ENCODE assay signal across 15 cellular contexts in genomic region chr2:86633094-86633740, GRCh38. TPM values are rescaled to one million over a fixed set of nuclear protein-coding genes. Genes with fewer than 3 reads are reported as not detected.
DNase-seq lines count a peak whose midpoint lies in the region; ATAC-seq, FAIRE-seq and TF ChIP-seq lines count a peak whose summit lies in the region.
"Had no signal": no experiment of that assay in that cellular context is flagged by ENCODE, and none has a peak within 500 bp of the region (broad histone marks: within the 10 kb centered on the region; RNA-seq: fewer than 3 reads in every experiment).

No MANE protein-coding gene starts in this region.

- H3K36me3 ChIP-seq in colonic mucosa (no peaks in the 10 kb centered on the region), mucosa of rectum (ENCODE audit: control insufficient read depth in 2 of 2, insufficient read depth in 2 of 2, low read length in 2 of 2) (no peaks in the 10 kb centered on the region)
- H3K36me3 ChIP-seq: SJSA1 had no signal

- no peak for FAIRE-seq in A549 (lab: Jason Lieb, UNC)
- FAIRE-seq: K562, TTC549 had no signal

- no peak overlapping the region for H3K4me3 ChIP-seq in A549
- H3K4me3 ChIP-seq in colonic mucosa, result no peak overlapping the region
- H3K4me3 ChIP-seq in mucosa of rectum (ENCODE audit: low read length in 2 of 2), result peak overlapping the region; percentile 44
- no peak overlapping the region for H3K4me3 ChIP-seq in lower leg skin (ENCODE audit: low read depth, poor library complexity, severe bottlenecking)
- H3K4me3 ChIP-seq: K562, SJSA1 had no signal

- intact Hi-C loops in colonic mucosa (cut with DNase I) (no loop called here), lower leg skin (cut with DNase I; ENCODE audit: low total_unique reads) (no loop called here)

- no peak for TF ChIP-seq EP300 in A549 (IDR thresholded peaks at IDR 0.05)

- no peak for TF ChIP-seq CTCF in A549 (IDR thresholded peaks at IDR 0.05)
- no peak for TF ChIP-seq CTCF in colonic mucosa (IDR thresholded peaks at IDR 0.05)
- TF ChIP-seq CTCF in lower leg skin (IDR thresholded peaks at IDR 0.05), result no peak

- no peak for TF ChIP-seq POLR2A in A549 (IDR thresholded peaks at IDR 0.05; ENCODE audit: low read length)
- no peak for TF ChIP-seq POLR2A in lower leg skin (IDR thresholded peaks at IDR 0.05)

- no peak for TF ChIP-seq RAD21 in A549 (conservative IDR thresholded peaks at IDR 0.05 in 1 of 2, IDR thresholded peaks at IDR 0.05 in 1 of 2)

- POLR2A ChIA-PET in A549 (lab: Yijun Ruan, JAX), result no interaction called here

- H3K27me3 ChIP-seq in colonic mucosa (no peaks in the 10 kb centered on the region), mucosa of rectum (ENCODE audit: control insufficient read depth in 2 of 2, insufficient read depth in 2 of 2, low read length in 2 of 2) (no peaks in the 10 kb centered on the region)
- H3K27me3 ChIP-seq: SJSA1 had no signal

- peak in 1 of 2 experiments; percentile 34; a peak in 3 of 6 replicates for ATAC-seq in A549
- no peak for ATAC-seq in GM21619 (IDR thresholded peaks at IDR 0.05; ENCODE audit: unreplicated experiment)
- ATAC-seq in GM21526 (IDR thresholded peaks at IDR 0.05; ENCODE audit: low FRiP score, unreplicated experiment), result no peak
- ATAC-seq: activated naive CD8-positive, alpha-beta T cell treated with anti-CD3 and anti-CD28 coated beads, Interleukin-2, amount 50 U/mL, for 24 hours; K562 had no signal

- WGBS in A549 (ENCODE audit: missing lambda C conversion rate), result 48% methylated on average over 8 of the region's 8 CpGs
- 58 to 70% methylated on average over 8 of the region's 8 CpGs for WGBS in lower leg skin, 2 donors

- H3K27ac ChIP-seq in A549, result peak overlapping the region; percentile 65 to 76
- peak overlapping the region; percentile 86 for H3K27ac ChIP-seq in colonic mucosa
- peak overlapping the region; percentile 90 to 92 for H3K27ac ChIP-seq in mucosa of rectum (ENCODE audit: low read depth in 2 of 2, low read length in 2 of 2)
- H3K27ac ChIP-seq: SJSA1 had no signal

- no peak for DNase-seq in A549 (ENCODE audit: low read depth in 1 of 2, low spot score in 1 of 2)
- peak; percentile 95 for DNase-seq in NCI-H1694 (lab: John Stamatoyannopoulos, UW)
- DNase-seq in colonic mucosa, result peak; percentile 44
- no peak for DNase-seq in lower leg skin (ENCODE audit: low spot score in 2 of 2)
- DNase-seq in NCI-H1436 (lab: John Stamatoyannopoulos, UW), result no peak
- DNase-seq: activated CD4-positive, alpha-beta memory T cell treated with anti-CD3 and anti-CD28 coated beads, Interleukin-2, amount 10 ng/mL, durations not matched to agents 7 days and 5 days; activated naive CD8-positive, alpha-beta T cell treated with anti-CD3 and anti-CD28 coated beads, Interleukin-2, amount 50 U/mL, for 24 hours; NCI-H1105 treated with DMSO at 0.1 percent for 48 hours; NCI-H2171 treated with DMSO at 0.1 percent for 48 hours had no signal

- H3K9me3 ChIP-seq in A549 (no peaks in the 10 kb centered on the region), colonic mucosa (no peaks in the 10 kb centered on the region), mucosa of rectum (ENCODE audit: control insufficient read depth in 2 of 2, low read length in 2 of 2) (no peaks in the 10 kb centered on the region)
- H3K9me3 ChIP-seq: SJSA1 had no signal

- peak overlapping the region; percentile 3 to 70 for H3K9ac ChIP-seq in colonic mucosa (ENCODE audit: low read depth in 2 of 2, low read length in 2 of 2)
- peak overlapping the region; percentile 41 to 69 for H3K9ac ChIP-seq in mucosa of rectum (ENCODE audit: low read depth in 1 of 2, low read length in 2 of 2)

- peak overlapping the region; percentile 73 for H3K4me2 ChIP-seq in A549

- peaks cover 42% of the 10 kb centered on the region for H3K4me1 ChIP-seq in A549
- H3K4me1 ChIP-seq in colonic mucosa, result peaks cover 7% of the 10 kb centered on the region
- H3K4me1 ChIP-seq in mucosa of rectum (ENCODE audit: control insufficient read depth in 2 of 2, insufficient read depth in 2 of 2, low read length in 2 of 2), result peaks cover 24 to 47% of the 10 kb centered on the region in 2 donors
- H3K4me1 ChIP-seq: SJSA1 had no signal

- CTCF ChIA-PET in A549 (lab: Yijun Ruan, JAX), result interaction anchor here (1.4 to 3.4 kb wide), 3 partner anchors 11 to 237 kb away, joined by 3 to 9 read pairs (median 5); no protein-coding TSS in a partner anchor

TF ChIP-seq in A549, 52 proteins besides CTCF, POLR2A, EP300 and RAD21:
- TF ChIP-seq ATOH8 (CRISPR knock-in tag; IDR thresholded peaks at IDR 0.05; ENCODE audit: low read depth) (no peak), CHD2 (IDR thresholded peaks at IDR 0.05; ENCODE audit: low read length, partially characterized antibody) (no peak), CHD4 (IDR thresholded peaks at IDR 0.05; ENCODE audit: borderline replicate concordance) (no peak), GATA3 (IDR thresholded peaks at IDR 0.05; ENCODE audit: borderline replicate concordance) (no peak)

RNA-seq across cellular contexts. Expression of gene RNF103, which starts 9.6 kb away (rescaled TPM):
- polyA plus RNA-seq in A549 (2011; rRNA removed) (30.0 and 38.3 TPM in 2 replicates), A549 (2017; fragmentation: RNase III; extraction: RNeasy Plus Mini Kit Qiagen cat#74134 plus additional on column Dnase treatment) (18.8 to 23.1 TPM (median 20.0 TPM) in 3 replicates)
- 6.0 and 7.1 TPM in 2 replicates for polyA plus RNA-seq in A549 (2012; cell fraction: cytosol; rRNA removed)
- polyA plus RNA-seq in A549 (2012; cell fraction: nucleus; rRNA removed), result 9.1 and 15.3 TPM in 2 replicates
- polyA minus RNA-seq in A549 (2011; rRNA and poly(A)+ RNA removed), result 16.4 and 16.9 TPM in 2 replicates
- total RNA-seq in colonic mucosa (10 to 100 TPM; 41.0 to 58.7 TPM), lower leg skin (10 to 100 TPM; 31.3 to 46.6 (median 34.5) TPM)

Comparison
In these comparisons a context has a peak if more than half of its experiments do, and no peak if none do; other contexts are left out.
1. DNase-seq: peak in NCI-H1694 (single experiment) and colonic mucosa (single experiment); none in A549 (0 of 2), lower leg skin (0 of 2) and NCI-H1436 (single experiment).
2. H3K4me3 ChIP-seq: peak in mucosa of rectum (2 of 2); none in A549 (single experiment), colonic mucosa (single experiment) and lower leg skin (single experiment).
3. Peak in every context shown above with its lines, with median percentiles within 50 percentile points of each other: H3K27ac ChIP-seq.